Comparison of ENCODE assay signal across 9 cellular contexts in genomic region chr10:69802424-69803161, GRCh38. TPM values are rescaled to one million over a fixed set of nuclear protein-coding genes. Genes with fewer than 3 reads are reported as not detected.
DNase-seq lines count a peak whose midpoint lies in the region; ATAC-seq, FAIRE-seq and TF ChIP-seq lines count a peak whose summit lies in the region.
"Had no signal": no experiment of that assay in that cellular context is flagged by ENCODE, and none has a peak within 500 bp of the region (broad histone marks: within the 10 kb centered on the region; RNA-seq: fewer than 3 reads in every experiment).

No MANE protein-coding gene starts in this region.

- H3K4me2 ChIP-seq in HepG2 (ENCODE audit: low read depth, low read length) = 0 out of 2 replicates have a peak overlapping the region, but pooled peaks have one; percentile 2

- no peaks in the 10 kb centered on the region for H3K9me3 ChIP-seq in HepG2 (ENCODE audit: low read length)
- no peaks in the 10 kb centered on the region for H3K9me3 ChIP-seq in upper lobe of right lung

- no peak overlapping the region for H2AFZ ChIP-seq in HepG2 (ENCODE audit: low read length)

- no peak overlapping the region for H3K4me3 ChIP-seq in HepG2 (replicated peaks in 1 of 3; ENCODE audit: insufficient read depth in 1 of 3, low read depth in 2 of 3, low read length in 3 of 3)
- peak overlapping the region; percentile 55 for H3K4me3 ChIP-seq in upper lobe of right lung

- no peaks in the 10 kb centered on the region for H3K36me3 ChIP-seq in HepG2 (replicated peaks in 1 of 2; ENCODE audit: control insufficient read depth in 1 of 2, insufficient read depth in 2 of 2, low read length in 2 of 2)
- no peaks in the 10 kb centered on the region for H3K36me3 ChIP-seq in upper lobe of right lung

- CTCF ChIA-PET in HepG2 (lab: Yijun Ruan, JAX; ENCODE audit: low intra/inter-chr PET ratio, low total read pairs) = no interaction called here

- intact Hi-C loops in HepG2 (cut with micrococcal nuclease; ENCODE audit: unreplicated experiment) (no loop called here), upper lobe of right lung (cut with DNase I) (no loop called here)

- H3K27ac ChIP-seq in HepG2 (ENCODE audit: extremely low read length, insufficient read depth, low read length) (no peak overlapping the region), upper lobe of right lung (peak overlapping the region; percentile 63)

- ATAC-seq in HepG2 (peak; percentile 14), upper lobe of right lung (peak; percentile 19), HG03442 (IDR thresholded peaks at IDR 0.05; ENCODE audit: unreplicated experiment) (no peak)

- WGBS in HepG2 (ENCODE audit: low lambda C conversion rate) = 9% methylated on average over 19 of the region's 80 CpGs

- no TSS peak for BruUV-seq in HepG2 (replicated peaks; lab: Mats Ljungman, UMichigan)

- H3K9ac ChIP-seq in HepG2 (ENCODE audit: insufficient read depth, low read depth, low read length) = no peak overlapping the region

- TF ChIP-seq EP300 in HepG2 (IDR thresholded peaks at IDR 0.05; ENCODE audit: low read depth in 2 of 2, low read length in 2 of 2) (no peak), HepG2 (CRISPR knock-in tag; IDR thresholded peaks at IDR 0.05; ENCODE audit: borderline replicate concordance) (no peak)

- no peaks in the 10 kb centered on the region for H4K20me1 ChIP-seq in HepG2 (ENCODE audit: insufficient read depth, low read length)

- TF ChIP-seq POLR2A in HepG2 (IDR thresholded peaks at IDR 0.05; ENCODE audit: insufficient read depth in 1 of 2, low read depth in 2 of 2, low read length in 2 of 2) = no peak

- DNase-seq in NCI-H1694 treated with DMSO at 0.1 percent for 48 hours (lab: John Stamatoyannopoulos, UW) (peak; percentile 2), NCI-H1694 (lab: John Stamatoyannopoulos, UW) (no peak), dedifferentiated amniotic fluid mesenchymal stem cell (ENCODE audit: extremely low spot score) (peak; percentile 20), HepG2 (ENCODE audit: low spot score) (no peak), upper lobe of right lung (no peak), DMS153 (lab: John Stamatoyannopoulos, UW) (no peak)
- no peak for DNase-seq in activated CD4-positive, alpha-beta T cell treated with anti-CD3 and anti-CD28 coated beads for 4 hours

- TF ChIP-seq CTCF in HepG2 (CRISPR knock-in tag; IDR thresholded peaks at IDR 0.05) = no peak
- TF ChIP-seq CTCF in upper lobe of right lung (IDR thresholded peaks at IDR 0.05) = peak; percentile 20

- no peaks in the 10 kb centered on the region for H3K79me2 ChIP-seq in HepG2 (ENCODE audit: insufficient read depth, low read length)

- no peaks in the 10 kb centered on the region for H3K4me1 ChIP-seq in HepG2 (ENCODE audit: insufficient read depth, low read length)
- H3K4me1 ChIP-seq in upper lobe of right lung = peaks cover 14% of the 10 kb centered on the region

- no peak for FAIRE-seq in HepG2 (lab: Jason Lieb, UNC)
- FAIRE-seq: islet of Langerhans had no signal

- no peak for TF ChIP-seq RAD21 in HepG2 (CRISPR knock-in tag; IDR thresholded peaks at IDR 0.05)

- H3K27me3 ChIP-seq in HepG2 (ENCODE audit: control insufficient read depth in 1 of 2, insufficient read depth in 2 of 2, low read length in 2 of 2) (peaks cover 17 to 64% of the 10 kb centered on the region in 2 experiments; a peak in 4 of 5 replicates), upper lobe of right lung (peaks cover 27% of the 10 kb centered on the region)

- POLR2A ChIA-PET in HepG2 (lab: Yijun Ruan, JAX) = no interaction called here

- in situ Hi-C loops in HepG2 (cut with HindIII; ENCODE audit: extremely low pct_ligation_motif_present, low pct_unique_long_range_greater_than_20kb) = no loop called here

TF ChIP-seq in HepG2, 621 proteins besides CTCF, POLR2A, EP300 and RAD21:
- no peak for TF ChIP-seq SOX13 (IDR thresholded peaks at IDR 0.05)
- TF ChIP-seq SOX13 (CRISPR knock-in tag; conservative IDR thresholded peaks at IDR 0.05 in 1 of 2, IDR thresholded peaks at IDR 0.05 in 1 of 2) = no peak
- TF ChIP-seq ZNF800 (CRISPR knock-in tag; IDR thresholded peaks at IDR 0.05) = peak; percentile 80; the same call in 1 of the 2 replicates
TF ChIP-seq in HepG2: peak in this region for 1.

RNA-seq across cellular contexts. Expression of gene COL13A1, which starts 0.9 kb away (rescaled TPM):
- total RNA-seq in HepG2 (2016; rRNA removed; fragmentation: Illumina TruSeq; extraction: Trizol) (not detected in 2 replicates), upper lobe of right lung (13.5 TPM)
- total RNA-seq in HepG2 (2016; cell fraction: cytosol; rRNA removed; fragmentation: Illumina TruSeq; extraction: Trizol; ENCODE audit: low read depth) = not detected in 2 replicates
- total RNA-seq in HepG2 (2016; cell fraction: insoluble cytoplasmic fraction; rRNA removed; fragmentation: Illumina TruSeq; extraction: Trizol) = not detected in 2 replicates
- not detected in 2 replicates for total RNA-seq in HepG2 (2016; cell fraction: membrane; rRNA removed; fragmentation: Illumina TruSeq; extraction: Trizol)
- total RNA-seq in HepG2 (2016; cell fraction: nucleus; rRNA removed; fragmentation: Illumina TruSeq; extraction: Trizol) = not detected in 2 replicates
- 0.07 and 0.22 TPM in 2 replicates for polyA plus RNA-seq in HepG2 (2011; rRNA removed)
- 0.04 TPM in 1 of 2 replicates, not detected in the other for polyA plus RNA-seq in HepG2 (2011; cell fraction: cytosol; rRNA removed)
- 1.5 and 3.2 TPM in 2 replicates for polyA plus RNA-seq in HepG2 (2011; cell fraction: nucleus; rRNA removed)
- not detected in 2 replicates for polyA plus RNA-seq in HepG2 (2012)
- not detected in 2 replicates for polyA plus RNA-seq in HepG2 (2016; cell fraction: cytosol; fragmentation: Illumina TruSeq; extraction: Trizol; ENCODE audit: low read depth)
- not detected in 2 replicates for polyA plus RNA-seq in HepG2 (2016; cell fraction: insoluble cytoplasmic fraction; fragmentation: Illumina TruSeq; extraction: Trizol; ENCODE audit: low read depth)
- polyA plus RNA-seq in HepG2 (2016; cell fraction: membrane; fragmentation: Illumina TruSeq; extraction: Trizol; ENCODE audit: low read depth) = not detected in 2 replicates
- polyA plus RNA-seq in HepG2 (2016; cell fraction: nucleus; fragmentation: Illumina TruSeq; extraction: Trizol; ENCODE audit: insufficient read depth, low read depth) = not detected in 2 replicates
- polyA minus RNA-seq in HepG2 (2011; rRNA and poly(A)+ RNA removed; ENCODE audit: low replicate concordance) = 0.07 TPM in 1 of 2 replicates, not detected in the other
- not detected in 2 replicates for polyA minus RNA-seq in HepG2 (2011; cell fraction: cytosol; rRNA and poly(A)+ RNA removed)
- not detected in 2 replicates for polyA minus RNA-seq in HepG2 (2011; cell fraction: nucleus; rRNA and poly(A)+ RNA removed)

Comparison
In these comparisons a context has a peak if more than half of its experiments do, and no peak if none do; other contexts are left out.
1. DNase-seq: peak in NCI-H1694 treated with DMSO at 0.1 percent for 48 hours (single experiment) and dedifferentiated amniotic fluid mesenchymal stem cell (single experiment); none in NCI-H1694 (single experiment), HepG2 (single experiment), upper lobe of right lung (single experiment), DMS153 (single experiment) and activated CD4-positive, alpha-beta T cell treated with anti-CD3 and anti-CD28 coated beads for 4 hours (0 of 2).
2. RNA of gene COL13A1, which starts 0.9 kb away (total RNA-seq): 13.5 TPM in upper lobe of right lung (single experiment); not detected in HepG2; every median in the first group is over 10 times any median in the second.